28 cellular contexts compared by ENCODE assay signal in genomic region chr7:21805793-21806192, GRCh38.
"Had no signal": no experiment of that assay in that cellular context is flagged by ENCODE, and none has a peak within 500 bp of the region (broad histone marks: within the 10 kb centered on the region; RNA-seq: fewer than 3 reads in every experiment).

No MANE protein-coding gene starts in this region.

- H3K27me3 Mint-ChIP-seq: type B pancreatic cell had no signal

- H3K9ac ChIP-seq: parathyroid adenoma had no signal

- H3K9me3 Mint-ChIP-seq: naive thymus-derived CD8-positive, alpha-beta T cell; natural killer cell treated with Interleukin-12 subunit alpha and Interleukin-12 subunit beta and Interleukin-15 and Interleukin-18, amount 100 ng/mL, for 72 hours; nephron progenitor cell; stimulated activated effector memory CD8-positive, alpha-beta T cell treated with anti-CD3 and anti-CD28 coated beads, Interleukin-12 subunit alpha, Interleukin-12 subunit beta, amount 100 ng/mL, for 72 hours; stimulated activated naive B cell treated with anti-CD40 and anti-IgM and Interleukin-4, amounts not matched to agents 10 μg/mL and 1 μg/mL and 100 μg/mL, for 72 hours; stimulated activated naive CD8-positive, alpha-beta T cell treated with anti-CD3 and anti-CD28 coated beads, Interleukin-15, Interleukin-2, amounts not matched to agents 100 ng/mL and 50 ng/mL, for 24 hours; type B pancreatic cell had no signal

- ATAC-seq: naive thymus-derived CD8-positive, alpha-beta T cell; natural killer cell treated with Interleukin-12 subunit alpha and Interleukin-12 subunit beta and Interleukin-15 and Interleukin-18, amount 100 ng/mL, for 72 hours; psoas muscle; right cardiac atrium; sciatic nerve; stimulated activated effector memory CD8-positive, alpha-beta T cell treated with anti-CD3 and anti-CD28 coated beads, Interleukin-12 subunit alpha, Interleukin-12 subunit beta, amount 100 ng/mL, for 72 hours; stimulated activated naive B cell treated with anti-CD40 and anti-IgM and Interleukin-4, amounts not matched to agents 10 μg/mL and 1 μg/mL and 100 μg/mL, for 72 hours; upper lobe of right lung had no signal

- H2AFZ ChIP-seq: parathyroid adenoma had no signal

- H3K9me3 ChIP-seq: neutrophil, psoas muscle, stomach, thoracic aorta, thyroid gland, tibial nerve, upper lobe of right lung, uterus had no signal

- H3K4me1 Mint-ChIP-seq: naive B cell; naive thymus-derived CD8-positive, alpha-beta T cell; nephron progenitor cell; neural crest cell; stimulated activated effector memory CD8-positive, alpha-beta T cell treated with anti-CD3 and anti-CD28 coated beads, Interleukin-12 subunit alpha, Interleukin-12 subunit beta, amount 100 ng/mL, for 72 hours; stimulated activated naive B cell treated with anti-CD40 and anti-IgM and Interleukin-4, amounts not matched to agents 10 μg/mL and 1 μg/mL and 100 μg/mL, for 72 hours had no signal

- H3K36me3 ChIP-seq: neutrophil, stomach, thoracic aorta, thyroid gland, tibial nerve, upper lobe of right lung, uterus had no signal

- H3K27ac Mint-ChIP-seq: naive B cell; natural killer cell treated with Interleukin-12 subunit alpha and Interleukin-12 subunit beta and Interleukin-15 and Interleukin-18, amount 100 ng/mL, for 72 hours; nephron progenitor cell; stimulated activated effector memory CD8-positive, alpha-beta T cell treated with anti-CD3 and anti-CD28 coated beads, Interleukin-12 subunit alpha, Interleukin-12 subunit beta, amount 100 ng/mL, for 72 hours; stimulated activated naive B cell treated with anti-CD40 and anti-IgM and Interleukin-4, amounts not matched to agents 10 μg/mL and 1 μg/mL and 100 μg/mL, for 72 hours; stimulated activated naive CD8-positive, alpha-beta T cell treated with anti-CD3 and anti-CD28 coated beads, Interleukin-15, Interleukin-2, amounts not matched to agents 100 ng/mL and 50 ng/mL, for 24 hours; type B pancreatic cell had no signal

- H3K4me3 Mint-ChIP-seq: naive B cell; naive thymus-derived CD8-positive, alpha-beta T cell; natural killer cell treated with Interleukin-12 subunit alpha and Interleukin-12 subunit beta and Interleukin-15 and Interleukin-18, amount 100 ng/mL, for 72 hours; nephron progenitor cell; neural crest cell; stimulated activated effector memory CD8-positive, alpha-beta T cell treated with anti-CD3 and anti-CD28 coated beads, Interleukin-12 subunit alpha, Interleukin-12 subunit beta, amount 100 ng/mL, for 72 hours; stimulated activated naive B cell treated with anti-CD40 and anti-IgM and Interleukin-4, amounts not matched to agents 10 μg/mL and 1 μg/mL and 100 μg/mL, for 72 hours; stimulated activated naive CD8-positive, alpha-beta T cell treated with anti-CD3 and anti-CD28 coated beads, Interleukin-15, Interleukin-2, amounts not matched to agents 100 ng/mL and 50 ng/mL, for 24 hours; type B pancreatic cell had no signal

- H3K36me3 Mint-ChIP-seq: naive B cell; naive thymus-derived CD8-positive, alpha-beta T cell; natural killer cell treated with Interleukin-12 subunit alpha and Interleukin-12 subunit beta and Interleukin-15 and Interleukin-18, amount 100 ng/mL, for 72 hours; stimulated activated effector memory CD8-positive, alpha-beta T cell treated with anti-CD3 and anti-CD28 coated beads, Interleukin-12 subunit alpha, Interleukin-12 subunit beta, amount 100 ng/mL, for 72 hours; stimulated activated naive B cell treated with anti-CD40 and anti-IgM and Interleukin-4, amounts not matched to agents 10 μg/mL and 1 μg/mL and 100 μg/mL, for 72 hours; type B pancreatic cell had no signal

- H3K4me3 ChIP-seq: psoas muscle, skin epidermis, stomach, thoracic aorta, thyroid gland, tibial nerve, upper lobe of right lung, uterus had no signal

- H3K4me1 ChIP-seq: parathyroid adenoma, psoas muscle, thyroid gland, tibial nerve, upper lobe of right lung, uterus had no signal

- DNase-seq: naive B cell; naive thymus-derived CD8-positive, alpha-beta T cell; nephron progenitor cell; nucleus accumbens; posterior cingulate gyrus; psoas muscle; right cardiac atrium; stimulated activated CD4-positive, alpha-beta T cell treated with anti-CD3 and anti-CD28 coated beads, Interleukin-15, amount 100 ng/mL, for 24 hours; stimulated activated CD4-positive, alpha-beta T cell treated with anti-CD3 and anti-CD28 coated beads, Interleukin-2, amount 100 ng/mL, for 24 hours; stimulated activated CD4-positive, alpha-beta T cell treated with anti-CD3 and anti-CD28 coated beads, Interleukin-2, amount 100 ng/mL, for 48 hours; stimulated activated CD4-positive, alpha-beta T cell treated with anti-CD3 and anti-CD28 coated beads, Interleukin-4, amount 100 ng/mL, for 24 hours; stimulated activated naive B cell treated with anti-CD40 and anti-IgM and Interleukin-4, amounts not matched to agents 10 μg/mL and 1 μg/mL and 100 μg/mL, for 72 hours; stimulated activated naive CD4-positive, alpha-beta T cell treated with Interleukin-2 at 50 U/mL for 16 hours; stomach; thyroid gland; upper lobe of right lung; uterus had no signal

- H3K27me3 ChIP-seq: neutrophil, stomach, thyroid gland, tibial nerve, upper lobe of right lung, uterus had no signal

- H3K27ac ChIP-seq: neutrophil, parathyroid adenoma, psoas muscle, skin epidermis, stomach, thoracic aorta, thyroid gland, tibial nerve, upper lobe of right lung, uterus had no signal
